In genomic region chr13:94233831-94234230, GRCh38 we compare ENCODE assay signal across 15 cellular contexts.
DNase-seq lines count a peak whose midpoint lies in the region; ATAC-seq and TF ChIP-seq lines count a peak whose summit lies in the region.
"Had no signal": no experiment of that assay in that cellular context is flagged by ENCODE, and none has a peak within 500 bp of the region (broad histone marks: within the 10 kb centered on the region; RNA-seq: fewer than 3 reads in every experiment).

No MANE protein-coding gene starts in this region.

- H4K91ac ChIP-seq in mesenchymal stem cell (ENCODE audit: low read length): no peak overlapping the region

- no peaks in the 10 kb centered on the region for H3K27me3 Mint-ChIP-seq in MCF 10A (ENCODE audit: insufficient read depth, unreplicated experiment)

- no peak overlapping the region for H2AFZ ChIP-seq in mesenchymal stem cell (ENCODE audit: low read depth, low read length)
- H2AFZ ChIP-seq in smooth muscle cell (ENCODE audit: low read depth): no peak overlapping the region

- H3K36me3 Mint-ChIP-seq in MCF 10A (ENCODE audit: insufficient read depth, unreplicated experiment): no peaks in the 10 kb centered on the region
- H3K36me3 Mint-ChIP-seq: CD8-positive, alpha-beta T cell had no signal

- peak overlapping the region; percentile 30 for H3K9ac ChIP-seq in mesenchymal stem cell (ENCODE audit: low read length)
- peak overlapping the region; percentile 46 for H3K9ac ChIP-seq in smooth muscle cell (ENCODE audit: low read depth)

- no peak overlapping the region for H2BK120ac ChIP-seq in mesenchymal stem cell (ENCODE audit: low read depth, low read length)

- no peak overlapping the region for H2BK5ac ChIP-seq in mesenchymal stem cell (ENCODE audit: low read depth, low read length, poor library complexity, severe bottlenecking)

- no peak overlapping the region for H2BK15ac ChIP-seq in mesenchymal stem cell (ENCODE audit: low read depth, poor library complexity, severe bottlenecking)

- H2BK12ac ChIP-seq in mesenchymal stem cell (ENCODE audit: low read length in 2 of 2): peak overlapping the region in 1 of 2 experiments; percentile 37

- H3K9me3 Mint-ChIP-seq in MCF 10A (ENCODE audit: unreplicated experiment): peaks cover 11% of the 10 kb centered on the region
- H3K9me3 Mint-ChIP-seq: CD8-positive, alpha-beta T cell had no signal

- no peak for TF ChIP-seq POLR2A in breast epithelium (IDR thresholded peaks at IDR 0.05)

- intact Hi-C loops in MCF 10A (cut with micrococcal nuclease) (loop anchor here (10.0 kb wide), 1 partner anchor 71 kb away; no protein-coding TSS in a partner anchor), breast epithelium (cut with DNase I; ENCODE audit: low total_unique reads) (no loop called here)

- H3K14ac ChIP-seq in mesenchymal stem cell (ENCODE audit: low read length in 2 of 2): no peak overlapping the region

- no peaks in the 10 kb centered on the region for H4K20me1 ChIP-seq in smooth muscle cell (ENCODE audit: low read depth)

- H3K18ac ChIP-seq in mesenchymal stem cell (ENCODE audit: low read depth in 1 of 2, low read length in 2 of 2): peak overlapping the region; percentile 23 to 49

- H3K4me3 ChIP-seq in breast epithelium (no peak overlapping the region), brain microvascular endothelial cell (ENCODE audit: low read depth, low read length) (no peak overlapping the region), mesenchymal stem cell (ENCODE audit: insufficient read depth in 1 of 2, low read depth in 1 of 2, low read length in 2 of 2) (peak overlapping the region in 1 of 2 experiments; percentile 56), smooth muscle cell (no peak overlapping the region)

- H2AK5ac ChIP-seq in mesenchymal stem cell (ENCODE audit: low read length, severe bottlenecking): no peak overlapping the region

- H3K27me3 ChIP-seq in breast epithelium (no peaks in the 10 kb centered on the region), brain microvascular endothelial cell (replicated peaks) (no peaks in the 10 kb centered on the region), mesenchymal stem cell (ENCODE audit: control insufficient read depth in 1 of 2, insufficient read depth in 1 of 2, low read length in 2 of 2) (no peaks in the 10 kb centered on the region), smooth muscle cell (ENCODE audit: low read depth) (no peaks in the 10 kb centered on the region)

- peak overlapping the region in 1 of 2 experiments; percentile 60 for H3K4ac ChIP-seq in mesenchymal stem cell (ENCODE audit: low read depth in 1 of 2, low read length in 2 of 2)

- H3K79me1 ChIP-seq in mesenchymal stem cell (replicated peaks; ENCODE audit: low read length, poor library complexity, severe bottlenecking): no peaks in the 10 kb centered on the region

- CTCF ChIA-PET in MCF 10A (lab: Yijun Ruan, JAX): interaction anchor here (0.7 to 1.0 kb wide), 3 partner anchors 41 to 426 kb away, joined by 3 to 5 read pairs (median 4); no protein-coding TSS in a partner anchor

- peak overlapping the region; percentile 94 for H3K27ac Mint-ChIP-seq in MCF 10A (ENCODE audit: low read depth, unreplicated experiment)
- H3K27ac Mint-ChIP-seq: CD8-positive, alpha-beta T cell had no signal

- H3K4me2 ChIP-seq in mesenchymal stem cell (ENCODE audit: low read length, poor library complexity, severe bottlenecking): no peak overlapping the region
- H3K4me2 ChIP-seq in smooth muscle cell: peak overlapping the region; percentile 75

- peaks cover 31% of the 10 kb centered on the region for H3K4me1 Mint-ChIP-seq in MCF 10A (ENCODE audit: insufficient read depth, unreplicated experiment)

- no peak overlapping the region for H4K8ac ChIP-seq in mesenchymal stem cell (ENCODE audit: low read length)

- no peaks in the 10 kb centered on the region for H3K36me3 ChIP-seq in breast epithelium
- H3K36me3 ChIP-seq in brain microvascular endothelial cell (replicated peaks): no peaks in the 10 kb centered on the region
- no peaks in the 10 kb centered on the region for H3K36me3 ChIP-seq in mesenchymal stem cell (ENCODE audit: control insufficient read depth in 1 of 2, insufficient read depth in 2 of 2, low read depth in 1 of 2, low read length in 2 of 2)
- H3K36me3 ChIP-seq in smooth muscle cell (ENCODE audit: low read depth): no peaks in the 10 kb centered on the region

- no peak for ATAC-seq in GM19023 (IDR thresholded peaks at IDR 0.05; ENCODE audit: unreplicated experiment)
- ATAC-seq: CD8-positive, alpha-beta T cell had no signal

- H3F3A ChIP-seq in smooth muscle cell (ENCODE audit: low read depth): no peaks in the 10 kb centered on the region

- H3K4me3 Mint-ChIP-seq in MCF 10A (ENCODE audit: unreplicated experiment): peak overlapping the region; percentile 56
- H3K4me3 Mint-ChIP-seq: CD8-positive, alpha-beta T cell had no signal

- H3K4me1 ChIP-seq in breast epithelium: no peaks in the 10 kb centered on the region
- no peaks in the 10 kb centered on the region for H3K4me1 ChIP-seq in mesenchymal stem cell (ENCODE audit: control insufficient read depth, insufficient read depth, low read depth, low read length)
- H3K4me1 ChIP-seq in smooth muscle cell (ENCODE audit: low read depth): peaks cover 6% of the 10 kb centered on the region

- no peak overlapping the region for H3K23ac ChIP-seq in mesenchymal stem cell (ENCODE audit: low read length in 2 of 2)

- BruUV-seq in MCF 10A (replicated peaks; lab: Mats Ljungman, UMichigan): TSS peak; percentile 61

- POLR2A ChIA-PET in MCF 10A (lab: Yijun Ruan, JAX): interaction anchor here (0.9 to 1.8 kb wide), 4 partner anchors 24 to 77 kb away, joined by 3 to 12 read pairs (median 6); no protein-coding TSS in a partner anchor

- no peaks in the 10 kb centered on the region for H3K9me3 ChIP-seq in breast epithelium
- H3K9me3 ChIP-seq in mesenchymal stem cell (ENCODE audit: control insufficient read depth, low read length): no peaks in the 10 kb centered on the region
- no peaks in the 10 kb centered on the region for H3K9me3 ChIP-seq in smooth muscle cell (replicated peaks; ENCODE audit: low read depth)

- no peak for TF ChIP-seq CTCF in MCF 10A (IDR thresholded peaks at IDR 0.05; ENCODE audit: unreplicated experiment)
- no peak for TF ChIP-seq CTCF in breast epithelium (IDR thresholded peaks at IDR 0.05)
- TF ChIP-seq CTCF in brain microvascular endothelial cell (IDR thresholded peaks at IDR 0.05; ENCODE audit: low read depth, low read length, missing control alignments): no peak
- TF ChIP-seq CTCF in smooth muscle cell (IDR thresholded peaks at IDR 0.05; ENCODE audit: borderline replicate concordance, insufficient read depth, poor library complexity, severe bottlenecking): no peak

- H3K27ac ChIP-seq in breast epithelium (no peak overlapping the region), brain microvascular endothelial cell (peak overlapping the region; percentile 78), mesenchymal stem cell (ENCODE audit: low read length, poor library complexity, severe bottlenecking) (peak overlapping the region; percentile 56), smooth muscle cell (ENCODE audit: low read depth) (peak overlapping the region; percentile 71)
- H3K27ac ChIP-seq: 22Rv1, RWPE1 had no signal

- 30% methylated on average over 2 of the region's 4 CpGs for WGBS in mesenchymal stem cell
- 88% methylated on average over 4 of the region's 4 CpGs for WGBS in smooth muscle cell (ENCODE audit: low lambda C conversion rate)

- in situ Hi-C loops in brain microvascular endothelial cell (cut with HindIII; ENCODE audit: low pct_ligation_motif_present, low sequenced_read_pairs): no loop called here

- no peaks in the 10 kb centered on the region for H3K79me2 ChIP-seq in smooth muscle cell (ENCODE audit: low read depth)

- DNase-seq in MCF 10A (ENCODE audit: unreplicated experiment): no peak
- no peak for DNase-seq in breast epithelium (ENCODE audit: low spot score in 2 of 2)
- DNase-seq in brain microvascular endothelial cell: no peak
- DNase-seq in mesenchymal stem cell: no peak
- no peak for DNase-seq in smooth muscle cell (lab: John Stamatoyannopoulos, UW; ENCODE audit: unreplicated experiment)
- DNase-seq in dermis blood vessel endothelial cell: no peak
- no peak for DNase-seq in NCI-H748 treated with DMSO at 0.1 percent for 48 hours (lab: John Stamatoyannopoulos, UW)
- DNase-seq: CD8-positive, alpha-beta T cell; DMS79; Kasumi-1; NCI-H1105 treated with DMSO at 0.1 percent for 48 hours; NCI-H187 treated with DMSO at 0.1 percent for 48 hours had no signal

Comparison
In these comparisons a context has a peak if more than half of its experiments do, and no peak if none do; other contexts are left out.
1. H3K27ac ChIP-seq: peak in brain microvascular endothelial cell (single experiment), mesenchymal stem cell (single experiment) and smooth muscle cell (single experiment); none in breast epithelium (0 of 2).